ENCODE assay signal across 9 cellular contexts in the genomic region with DNA sequence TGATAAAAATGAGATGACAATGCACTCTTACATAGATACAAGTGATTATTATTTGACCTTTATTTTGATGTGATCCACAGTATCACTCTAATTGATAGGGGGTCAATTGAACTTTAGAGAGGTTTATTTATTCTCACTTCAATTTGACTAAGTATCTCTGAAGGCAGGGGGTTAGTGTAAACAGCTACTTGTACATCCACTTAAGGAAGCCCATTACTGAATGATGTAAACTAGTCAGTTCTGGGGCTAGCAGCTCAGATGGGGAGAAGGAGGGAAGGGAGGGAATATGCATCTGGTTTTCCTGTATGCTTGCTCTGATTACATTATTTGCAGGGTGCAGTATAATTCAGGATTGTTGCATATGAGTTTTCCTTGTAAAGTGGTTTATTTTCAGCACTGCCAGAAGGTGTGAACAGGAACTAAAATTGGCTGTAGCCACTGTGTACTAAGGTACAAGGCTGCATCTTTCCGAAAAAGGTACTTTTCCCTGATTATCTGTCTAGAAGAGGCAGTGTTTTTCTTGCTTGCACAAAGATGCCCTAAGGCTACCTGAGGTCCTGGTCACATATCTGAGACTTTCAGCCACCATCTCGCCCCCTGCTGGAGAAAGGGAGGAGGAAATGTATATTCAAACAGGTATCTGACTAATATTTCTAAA. TPM values are rescaled to one million over a fixed set of nuclear protein-coding genes. Genes with fewer than 3 reads are reported as not detected.
DNase-seq lines count a peak whose midpoint lies in the region; ATAC-seq and TF ChIP-seq lines count a peak whose summit lies in the region.
"Had no signal": no experiment of that assay in that cellular context is flagged by ENCODE, and none has a peak within 500 bp of the region (broad histone marks: within the 10 kb centered on the region; RNA-seq: fewer than 3 reads in every experiment).

No MANE protein-coding gene starts in this region.

- intact Hi-C loops in natural killer cell (cut with micrococcal nuclease): loop anchor here (1.0 kb wide), 1 partner anchor 132 kb away; no protein-coding TSS in a partner anchor

- no peak overlapping the region for H3K27ac ChIP-seq in effector memory CD4-positive, alpha-beta T cell (ENCODE audit: insufficient read depth, low read length, poor library complexity, severe bottlenecking)

- no peaks in the 10 kb centered on the region for H3K9me3 ChIP-seq in effector memory CD4-positive, alpha-beta T cell (ENCODE audit: control insufficient read depth, low read length)

- H3K27ac Mint-ChIP-seq in natural killer cell: no peak overlapping the region

- peaks cover 3% of the 10 kb centered on the region for H3K36me3 ChIP-seq in effector memory CD4-positive, alpha-beta T cell (ENCODE audit: control insufficient read depth, insufficient read depth, low read length)

- H3K4me3 ChIP-seq in effector memory CD4-positive, alpha-beta T cell (ENCODE audit: insufficient read depth, low read depth, low read length, poor library complexity, severe bottlenecking): no peak overlapping the region

- peak in 2 of 3 donors; percentile 57 to 69 for ATAC-seq in natural killer cell
- no peak for ATAC-seq in GM19324 (IDR thresholded peaks at IDR 0.05; ENCODE audit: low FRiP score, unreplicated experiment)

- H3K27me3 ChIP-seq in effector memory CD4-positive, alpha-beta T cell (replicated peaks; ENCODE audit: control insufficient read depth, insufficient read depth, low read length, poor library complexity, severe bottlenecking): no peaks in the 10 kb centered on the region

- TF ChIP-seq CTCF in natural killer cell (IDR thresholded peaks at IDR 0.05): peak; percentile 76

- DNase-seq in NCI-H2227 (lab: John Stamatoyannopoulos, UW; ENCODE audit: unreplicated experiment) (peak; percentile 24), NCI-H2227 treated with DMSO at 0.1 percent for 48 hours (lab: John Stamatoyannopoulos, UW) (no peak), KBM-7 (peak; percentile 20), natural killer cell (peak; percentile 23), epidermal melanocyte (ENCODE audit: insufficient read length, low spot score) (no peak)
- DNase-seq in activated CD4-positive, CD25-positive, alpha-beta regulatory T cell (lab: John Stamatoyannopoulos, UW): peak in 3 of 4 experiments; percentile 1 to 32 (median 2)
- DNase-seq in effector memory CD4-positive, alpha-beta T cell: peak in 2 of 3 donors; percentile 2 to 21

- H3K9me3 Mint-ChIP-seq in natural killer cell: no peaks in the 10 kb centered on the region
- H3K9me3 Mint-ChIP-seq: central memory CD8-positive, alpha-beta T cell had no signal

- in situ Hi-C loops in KBM-7 (cut with MboI; ENCODE audit: low pct_unique_long_range_greater_than_20kb, low sequenced_read_pairs): no loop called here

- peaks cover 4 to 12% of the 10 kb centered on the region in 2 donors for H3K4me1 Mint-ChIP-seq in natural killer cell

- H3K27me3 Mint-ChIP-seq in natural killer cell (ENCODE audit: low read depth in 2 of 2): no peaks in the 10 kb centered on the region
- H3K27me3 Mint-ChIP-seq: central memory CD8-positive, alpha-beta T cell had no signal

- H3K36me3 Mint-ChIP-seq in natural killer cell: no peaks in the 10 kb centered on the region

- no peak overlapping the region for H3K4me3 Mint-ChIP-seq in natural killer cell
- H3K4me3 Mint-ChIP-seq: central memory CD8-positive, alpha-beta T cell had no signal

- no peaks in the 10 kb centered on the region for H3K4me1 ChIP-seq in effector memory CD4-positive, alpha-beta T cell (ENCODE audit: control insufficient read depth, insufficient read depth, low read length, poor library complexity, severe bottlenecking)

RNA-seq across cellular contexts. Expression of gene MRPS27, which starts 51.2 kb away (rescaled TPM):
- 10 to 100 TPM; 25.5 to 36.5 (median 36.3) TPM for total RNA-seq in natural killer cell

RNA-seq across cellular contexts. Expression of gene PTCD2, which starts 51.3 kb away (rescaled TPM):
- total RNA-seq in natural killer cell: 1 to 10 TPM; 4.9 to 5.9 (median 5.0) TPM

Comparison
In these comparisons a context has a peak if more than half of its experiments do, and no peak if none do; other contexts are left out.
1. DNase-seq: peak in NCI-H2227 (single experiment), KBM-7 (single experiment), activated CD4-positive, CD25-positive, alpha-beta regulatory T cell (3 of 4), effector memory CD4-positive, alpha-beta T cell (2 of 3) and natural killer cell (single experiment); none in NCI-H2227 treated with DMSO at 0.1 percent for 48 hours (single experiment) and epidermal melanocyte (single experiment).